9 cellular contexts compared by ENCODE assay signal in the genomic region with DNA sequence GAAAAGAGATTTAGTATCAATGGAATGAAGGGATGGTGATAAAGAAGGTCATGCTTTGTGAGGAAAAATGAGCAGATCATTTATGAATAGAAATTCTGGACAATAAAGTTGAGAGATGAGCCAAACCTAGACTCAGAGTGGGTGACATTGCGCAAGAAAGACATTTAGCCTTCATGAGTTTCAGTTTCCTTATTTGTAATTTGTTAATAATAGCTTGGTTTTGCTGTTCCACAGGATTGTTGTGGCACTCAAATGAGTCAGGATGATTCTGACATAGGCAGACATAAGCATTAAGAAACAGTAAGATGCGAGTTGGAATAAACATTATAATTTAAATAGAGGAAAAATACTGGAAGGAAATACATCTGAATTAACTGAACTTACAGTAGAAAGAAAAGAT. TPM values are rescaled to one million over a fixed set of nuclear protein-coding genes. Genes with fewer than 3 reads are reported as not detected.
DNase-seq lines count a peak whose midpoint lies in the region; ATAC-seq and TF ChIP-seq lines count a peak whose summit lies in the region.
"Had no signal": no experiment of that assay in that cellular context is flagged by ENCODE, and none has a peak within 500 bp of the region (broad histone marks: within the 10 kb centered on the region; RNA-seq: fewer than 3 reads in every experiment).

No MANE protein-coding gene starts in this region.

- no peaks in the 10 kb centered on the region for H4K20me1 ChIP-seq in OCI-LY7 (ENCODE audit: insufficient read depth, low read length)

- ATAC-seq in GM21529 (IDR thresholded peaks at IDR 0.05; ENCODE audit: unreplicated experiment), result peak; percentile 97

- no peak overlapping the region for H3K27ac Mint-ChIP-seq in glutamatergic neuron (ENCODE audit: unreplicated experiment)
- H3K27ac Mint-ChIP-seq: activated naive CD8-positive, alpha-beta T cell had no signal

- intact Hi-C loops in OCI-LY7 (cut with micrococcal nuclease; ENCODE audit: unreplicated experiment), result no loop called here

- H3K36me3 Mint-ChIP-seq in glutamatergic neuron (ENCODE audit: unreplicated experiment), result no peaks in the 10 kb centered on the region
- H3K36me3 Mint-ChIP-seq: activated naive CD8-positive, alpha-beta T cell had no signal

- no peaks in the 10 kb centered on the region for H3K4me1 ChIP-seq in OCI-LY7 (ENCODE audit: insufficient read depth, low read length, poor library complexity, severe bottlenecking)

- POLR2A ChIA-PET in OCI-LY7 (lab: Charles Lee), result interaction anchor here (0.6 to 1.8 kb wide), 2 partner anchors 9 to 404 kb away, joined by 3 to 8 read pairs; no protein-coding TSS in a partner anchor

- H3K4me3 Mint-ChIP-seq in glutamatergic neuron (ENCODE audit: unreplicated experiment), result no peak overlapping the region
- H3K4me3 Mint-ChIP-seq: activated naive CD8-positive, alpha-beta T cell had no signal

- H3K79me2 ChIP-seq in OCI-LY7 (ENCODE audit: insufficient read depth, low read depth, low read length), result no peaks in the 10 kb centered on the region

- DNase-seq in GM03348 (ENCODE audit: low spot score) (peak; percentile 73), M059J (ENCODE audit: low read depth) (peak; percentile 86), fibroblast of mammary gland (ENCODE audit: low read depth) (peak; percentile 95), glutamatergic neuron (no peak), H4 (ENCODE audit: low spot score) (no peak), activated gamma-delta T cell (lab: John Stamatoyannopoulos, UW) (no peak), OCI-LY7 (ENCODE audit: low spot score) (no peak)

- no peaks in the 10 kb centered on the region for H3K36me3 ChIP-seq in OCI-LY7 (ENCODE audit: insufficient read depth, low read length)

- no peak for TF ChIP-seq CTCF in fibroblast of mammary gland (conservative IDR thresholded peaks at IDR 0.05; ENCODE audit: control insufficient read depth, insufficient read depth, low read depth, low read length)
- TF ChIP-seq CTCF in glutamatergic neuron (IDR thresholded peaks at IDR 0.05; ENCODE audit: partially characterized antibody, unreplicated experiment), result no peak
- TF ChIP-seq CTCF in OCI-LY7 (conservative IDR thresholded peaks at IDR 0.05; ENCODE audit: low read length), result no peak

- H3K27me3 Mint-ChIP-seq in glutamatergic neuron (ENCODE audit: unreplicated experiment), result peaks cover 2% of the 10 kb centered on the region

- H3K4me1 Mint-ChIP-seq in glutamatergic neuron (ENCODE audit: low read depth, unreplicated experiment), result no peaks in the 10 kb centered on the region

- BruUV-seq in OCI-LY7 (replicated peaks; lab: Mats Ljungman, UMichigan), result no TSS peak

- H3K9me3 ChIP-seq in OCI-LY7 (ENCODE audit: low read length), result no peaks in the 10 kb centered on the region

- no peaks in the 10 kb centered on the region for H3K9me3 Mint-ChIP-seq in glutamatergic neuron (ENCODE audit: unreplicated experiment)

- H3K4me3 ChIP-seq in fibroblast of mammary gland (ENCODE audit: control insufficient read depth, low read depth, low read length), result no peak overlapping the region
- no peak overlapping the region for H3K4me3 ChIP-seq in OCI-LY7 (ENCODE audit: low read depth, low read length, poor library complexity, severe bottlenecking)

- no peaks in the 10 kb centered on the region for H3K9me2 ChIP-seq in OCI-LY7 (ENCODE audit: insufficient read depth, low read length)

- H3K4me2 ChIP-seq in OCI-LY7 (ENCODE audit: low read length), result no peak overlapping the region

- CTCF ChIA-PET in OCI-LY7 (lab: Charles Lee; ENCODE audit: unreplicated experiment), result no interaction called here

- H2AFZ ChIP-seq in OCI-LY7 (ENCODE audit: low read length), result no peak overlapping the region

- no peak overlapping the region for H3K27ac ChIP-seq in OCI-LY7 (ENCODE audit: low read depth, low read length, poor library complexity, severe bottlenecking)

RNA-seq across cellular contexts. Expression of gene ITGA2, which starts 34.8 kb away (rescaled TPM):
- total RNA-seq in M059J (2014; rRNA removed; shearing (Covaris generic)), result 24.6 and 30.1 TPM in 2 replicates
- total RNA-seq in glutamatergic neuron (ENCODE audit: unreplicated experiment), result not detected
- total RNA-seq in H4 (2014; rRNA removed; shearing (Covaris generic)), result 23.4 and 29.0 TPM in 2 replicates
- total RNA-seq in OCI-LY7 (2014; rRNA removed; shearing (Covaris generic)), result not detected in 2 replicates
- 0.09 TPM in 1 of 2 replicates, not detected in the other for total RNA-seq in OCI-LY7 (2022)

Comparison
In these comparisons a context has a peak if more than half of its experiments do, and no peak if none do; other contexts are left out.
1. DNase-seq: peak in GM03348 (single experiment), M059J (single experiment) and fibroblast of mammary gland (single experiment); none in glutamatergic neuron (single experiment), H4 (single experiment), activated gamma-delta T cell (single experiment) and OCI-LY7 (single experiment).
2. RNA of gene ITGA2, which starts 34.8 kb away (total RNA-seq): 24.6 to 30.1 TPM in M059J and 23.4 to 29.0 TPM in H4; not detected in glutamatergic neuron (single experiment) and 0.09 TPM in OCI-LY7; every median in the first group is over 10 times any median in the second.